28 cellular contexts compared by ENCODE assay signal in the genomic region with DNA sequence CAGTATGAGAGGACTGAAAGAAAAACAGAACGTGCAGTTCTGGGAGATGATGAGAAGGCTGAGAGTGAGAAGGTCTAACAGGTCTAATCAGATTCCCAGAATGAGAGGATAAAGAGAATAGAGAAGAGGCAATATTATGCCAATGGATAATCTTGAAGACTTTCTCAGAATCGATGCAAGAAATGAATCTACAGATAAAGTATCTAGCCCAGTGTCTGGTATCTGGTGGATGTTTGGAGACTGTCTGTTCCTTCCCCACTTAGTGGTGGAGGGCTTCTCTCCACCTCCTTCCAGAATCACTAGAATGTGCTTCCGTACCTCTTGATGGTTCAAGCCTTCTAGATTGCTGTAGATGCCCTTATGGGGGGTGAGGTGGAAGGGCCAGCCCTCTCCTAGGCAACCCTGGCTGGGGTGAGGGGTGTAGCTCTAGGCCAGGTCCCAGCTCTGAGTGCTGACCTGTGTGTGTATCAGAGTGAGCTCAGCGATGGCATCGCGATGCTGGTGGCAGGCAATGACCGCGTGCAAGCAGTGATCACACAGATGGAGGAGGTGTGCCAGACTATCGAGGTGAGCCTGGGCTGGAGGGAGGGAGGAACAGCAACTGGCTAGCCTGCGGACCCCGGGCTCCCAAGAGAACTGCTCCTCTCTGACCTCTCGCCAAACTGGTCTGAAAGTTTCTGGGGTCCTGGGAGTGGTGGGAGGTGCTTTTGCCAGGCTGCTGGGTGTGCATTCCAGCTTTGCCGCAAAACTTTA. TPM values are rescaled to one million over a fixed set of nuclear protein-coding genes. Genes with fewer than 3 reads are reported as not detected.
"Had no signal": no experiment of that assay in that cellular context is flagged by ENCODE, and none has a peak within 500 bp of the region (broad histone marks: within the 10 kb centered on the region; RNA-seq: fewer than 3 reads in every experiment).

No MANE protein-coding gene starts in this region.

- H3K4me1 Mint-ChIP-seq: activated T-helper 17 cell treated with anti-CD3 and anti-CD28 coated beads, Interleukin-2, amount 50 U/mL, for 72 hours; T-helper 17 cell had no signal

- H3K9me3 ChIP-seq: adrenal gland had no signal

- H3K9me3 Mint-ChIP-seq: activated naive CD4-positive, alpha-beta T cell treated with anti-CD3 and anti-CD28 coated beads for 36 hours; activated T-helper 17 cell treated with anti-CD3 and anti-CD28 coated beads, Interleukin-2, amount 50 U/mL, for 72 hours; WTC11 had no signal

- H3K27ac Mint-ChIP-seq: activated naive CD4-positive, alpha-beta T cell treated with anti-CD3 and anti-CD28 coated beads for 36 hours; activated naive CD8-positive, alpha-beta T cell; activated T-helper 17 cell treated with anti-CD3 and anti-CD28 coated beads, Interleukin-2, amount 50 U/mL, for 72 hours; T-helper 17 cell; WTC11 had no signal

- H3K27ac ChIP-seq: adrenal gland had no signal

- H3K4me3 Mint-ChIP-seq: activated naive CD4-positive, alpha-beta T cell treated with anti-CD3 and anti-CD28 coated beads for 36 hours; activated naive CD8-positive, alpha-beta T cell; activated T-helper 17 cell treated with anti-CD3 and anti-CD28 coated beads, Interleukin-2, amount 50 U/mL, for 72 hours; WTC11 had no signal

- DNase-seq: activated CD4-positive, alpha-beta T cell treated with anti-CD3 and anti-CD28 coated beads for 48 hours; activated CD4-positive, alpha-beta T cell treated with anti-CD3 and anti-CD28 coated beads, Interleukin-2, amount 50 U/mL, for 4 hours; activated CD4-positive, CD25-positive, alpha-beta regulatory T cell treated with anti-CD3 and anti-CD28 coated beads, Interleukin-2, amount 50 U/mL, for 72 hours; activated CD8-positive, alpha-beta memory T cell treated with anti-CD3 and anti-CD28 coated beads for 24 hours; activated gamma-delta T cell; activated naive CD4-positive, alpha-beta T cell treated with anti-CD3 and anti-CD28 coated beads for 36 hours; activated T-cell treated with anti-CD3 and anti-CD28 coated beads, Interleukin-2, amount 50 U/mL, for 48 hours; adrenal gland; anterior cingulate cortex; caudate nucleus; NCI-H1048; NCI-H146; NCI-H187 treated with DMSO at 0.1 percent for 48 hours; NCI-H2081 treated with DMSO at 0.1 percent for 48 hours; NCI-H2171; NCI-H2227 treated with DMSO at 0.1 percent for 48 hours; NCI-H446 treated with DMSO at 0.1 percent for 48 hours; NCI-H524 treated with DMSO at 0.1 percent for 48 hours; NCI-H748 treated with DMSO at 0.1 percent for 48 hours; SIG-M5; T-helper 17 cell; T-helper 9 cell had no signal

- H3K4me3 ChIP-seq: adrenal gland had no signal

- ATAC-seq: activated T-helper 17 cell treated with anti-CD3 and anti-CD28 coated beads, Interleukin-2, amount 50 U/mL, for 72 hours; T-helper 17 cell; WTC11 had no signal

RNA-seq across cellular contexts. Expression of gene TRIM54, which starts 22.4 kb away (rescaled TPM):
- total RNA-seq: activated naive CD4-positive, alpha-beta T cell treated with anti-CD3 and anti-CD28 coated beads for 36 hours; RPMI7951; T-helper 17 cell had no signal

RNA-seq across cellular contexts. Expression of gene DNAJC5G, which starts 29.4 kb away (rescaled TPM):
- total RNA-seq: activated naive CD4-positive, alpha-beta T cell treated with anti-CD3 and anti-CD28 coated beads for 36 hours; activated T-helper 17 cell treated with anti-CD3 and anti-CD28 coated beads, Interleukin-2, amount 50 U/mL, for 72 hours; LHCN-M2; M059J; RPMI7951; T-helper 17 cell had no signal

RNA-seq across cellular contexts. Expression of gene SLC30A3, which starts 41.8 kb away (rescaled TPM):
- total RNA-seq: M059J, RPMI7951 had no signal
